ENCODE assay signal across 8 cellular contexts in the genomic region with DNA sequence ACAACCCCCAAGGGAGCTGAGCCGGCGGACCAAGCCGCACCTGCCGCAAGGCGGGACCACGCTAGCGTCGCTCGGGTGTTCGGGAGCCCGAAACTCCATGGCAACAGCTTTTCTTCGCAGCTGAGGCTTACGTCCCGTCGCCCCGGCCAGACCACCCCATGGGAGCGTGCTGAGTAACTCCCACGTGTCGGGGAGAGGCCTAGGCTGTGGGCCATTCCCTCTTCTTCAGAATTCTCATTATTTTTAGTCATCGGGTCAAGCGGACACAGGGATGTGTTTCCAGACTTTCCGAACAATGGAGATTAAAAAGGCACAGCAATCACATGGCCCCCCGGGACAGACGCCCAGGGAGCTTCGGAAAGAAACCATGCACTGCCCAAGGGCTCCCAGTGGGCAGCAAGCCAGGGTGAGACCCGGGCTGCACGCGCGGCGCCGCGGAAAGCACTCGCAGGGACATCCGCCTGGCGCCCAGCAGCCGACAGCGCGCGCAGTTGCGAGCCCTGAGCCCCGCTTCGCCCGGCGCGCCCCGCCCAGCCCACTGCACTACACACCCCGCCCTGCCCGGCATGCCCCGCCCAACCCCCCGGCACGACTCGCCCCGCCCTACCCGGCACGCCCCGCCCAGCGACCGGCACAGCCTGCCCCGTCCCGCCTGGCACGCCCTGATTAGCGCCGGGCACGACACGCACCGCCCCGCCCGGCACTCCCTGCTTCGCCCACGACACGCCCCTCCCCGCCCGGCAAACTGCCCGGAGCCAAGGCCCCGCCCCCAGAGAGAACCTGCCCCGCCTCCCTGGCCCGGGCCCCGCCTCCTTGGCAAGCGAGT. TPM values are rescaled to one million over a fixed set of nuclear protein-coding genes. Genes with fewer than 3 reads are reported as not detected.
A peak's percentile ranks its signal among the peaks of the same experiment; 100 is the strongest.
DNase-seq lines count a peak whose midpoint lies in the region; ATAC-seq, FAIRE-seq and TF ChIP-seq lines count a peak whose summit lies in the region.

No MANE protein-coding gene starts in this region.

- peak overlapping the region; percentile 76 to 80 for H3K27ac ChIP-seq in prostate gland
- H3K27ac ChIP-seq in urinary bladder (ENCODE audit: low read depth) = no peak overlapping the region

- under 1% methylated on average over 65 of the region's 79 CpGs for WGBS in prostate gland
- WGBS in urinary bladder = under 1% methylated on average over 76 of the region's 79 CpGs

- H3K36me3 ChIP-seq in prostate gland (no peaks in the 10 kb centered on the region), urinary bladder (ENCODE audit: insufficient read depth) (no peaks in the 10 kb centered on the region)

- H3K4me3 ChIP-seq in prostate gland = peak overlapping the region; percentile 53 to 72
- peak overlapping the region; percentile 58 for H3K4me3 ChIP-seq in urinary bladder (ENCODE audit: low read depth, low read length)

- no peaks in the 10 kb centered on the region for H3K4me1 ChIP-seq in prostate gland (replicated peaks)
- no peaks in the 10 kb centered on the region for H3K4me1 ChIP-seq in urinary bladder (ENCODE audit: insufficient read depth)

- peak; percentile 99 for FAIRE-seq in GM12892 (lab: Jason Lieb, UNC)

- TF ChIP-seq POLR2A in GM12892 (IDR thresholded peaks at IDR 0.05; ENCODE audit: low read depth, low read length) (peak; percentile 78; the same call in 1 of the 2 replicates), prostate gland (IDR thresholded peaks at IDR 0.05) (no peak)

- intact Hi-C loops in left ventricle myocardium superior (cut with micrococcal nuclease) (no loop called here), prostate gland (cut with DNase I) (no loop called here)

- ATAC-seq in HG02840 (IDR thresholded peaks at IDR 0.05; ENCODE audit: low FRiP score, unreplicated experiment) = peak; percentile 81
- peak; percentile 99 for ATAC-seq in left ventricle myocardium superior

- DNase-seq in GM12892 (ENCODE audit: insufficient read length) (peak; percentile 81), NCI-H1436 (lab: John Stamatoyannopoulos, UW) (peak; percentile 93), SW480 (ENCODE audit: low spot score) (peak; percentile 95), amniotic epithelial cell (ENCODE audit: low read depth) (peak; percentile 90), left ventricle myocardium superior (peak; percentile 98), prostate gland (ENCODE audit: low spot score) (peak; percentile 97)

- H3K9me3 ChIP-seq in prostate gland = no peaks in the 10 kb centered on the region

- H3K27me3 ChIP-seq in prostate gland (replicated peaks; ENCODE audit: insufficient read depth) = no peaks in the 10 kb centered on the region

- TF ChIP-seq CTCF in prostate gland (IDR thresholded peaks at IDR 0.05) = no peak

RNA-seq across cellular contexts. Expression of gene AK7, which starts 0.4 kb away (rescaled TPM):
- 1.7 TPM for polyA plus RNA-seq in GM12892 (2012; ENCODE audit: missing spikeins)
- 0.27 TPM for total RNA-seq in left ventricle myocardium superior
- total RNA-seq in prostate gland = 1 to 10 TPM; 3.3 to 4.0 TPM
- 0.53 TPM for total RNA-seq in urinary bladder
- 0.92 TPM for polyA plus RNA-seq in urinary bladder

RNA-seq across cellular contexts. Expression of gene GSKIP, which starts 28.2 kb away (rescaled TPM):
- 24.0 TPM for polyA plus RNA-seq in GM12892 (2012; ENCODE audit: missing spikeins)
- 9.6 TPM for total RNA-seq in left ventricle myocardium superior
- 10 to 100 TPM; 10.7 to 28.9 TPM for total RNA-seq in prostate gland
- 29.2 TPM for total RNA-seq in urinary bladder
- polyA plus RNA-seq in urinary bladder = 16.9 TPM

RNA-seq across cellular contexts. Expression of gene ATG2B, which starts 28.4 kb away (rescaled TPM):
- 6.4 TPM for polyA plus RNA-seq in GM12892 (2012; ENCODE audit: missing spikeins)
- total RNA-seq in left ventricle myocardium superior (11.5 TPM), prostate gland (10 to 100 TPM; 24.5 to 43.3 TPM), urinary bladder (52.4 TPM)
- polyA plus RNA-seq in urinary bladder = 8.0 TPM
